Comparison of ENCODE assay signal across 24 cellular contexts in genomic region chr9:77887660-77888059, GRCh38.
"Had no signal": no experiment of that assay in that cellular context is flagged by ENCODE, and none has a peak within 500 bp of the region (broad histone marks: within the 10 kb centered on the region; RNA-seq: fewer than 3 reads in every experiment).

No MANE protein-coding gene starts in this region.

- H3K9me3 Mint-ChIP-seq: naive thymus-derived CD8-positive, alpha-beta T cell; nephron; neural crest cell; stimulated activated naive B cell treated with anti-CD40 and anti-IgM and Interleukin-4, amounts not matched to agents 10 μg/mL and 1 μg/mL and 100 μg/mL, for 72 hours had no signal

- H3K4me3 ChIP-seq: hepatocyte, left ventricle myocardium inferior, lung, psoas muscle, right lobe of liver, stomach, testis, thyroid gland, transverse colon, upper lobe of left lung, vagina had no signal

- H3K36me3 Mint-ChIP-seq: stimulated activated naive B cell treated with anti-CD40 and anti-IgM and Interleukin-4, amounts not matched to agents 10 μg/mL and 1 μg/mL and 100 μg/mL, for 72 hours had no signal

- H3K4me1 ChIP-seq: parathyroid adenoma, testis had no signal

- H3K27me3 Mint-ChIP-seq: naive thymus-derived CD8-positive, alpha-beta T cell; stimulated activated naive B cell treated with anti-CD40 and anti-IgM and Interleukin-4, amounts not matched to agents 10 μg/mL and 1 μg/mL and 100 μg/mL, for 72 hours had no signal

- DNase-seq: islet precursor cell; left ventricle myocardium inferior; naive thymus-derived CD8-positive, alpha-beta T cell; occipital lobe; psoas muscle; right lobe of liver; stimulated activated CD4-positive, alpha-beta T cell treated with anti-CD3 and anti-CD28 coated beads, Interleukin-12 subunit alpha, Interleukin-12 subunit beta, amount 100 ng/mL, for 4 hours; stimulated activated CD4-positive, alpha-beta T cell treated with anti-CD3 and anti-CD28 coated beads, Interleukin-15, amount 100 ng/mL, for 24 hours; stimulated activated CD4-positive, alpha-beta T cell treated with anti-CD3 and anti-CD28 coated beads, Interleukin-2, amount 100 ng/mL, for 24 hours; stimulated activated CD4-positive, alpha-beta T cell treated with anti-CD3 and anti-CD28 coated beads, Interleukin-4, amount 100 ng/mL, for 1 hour; stimulated activated naive B cell treated with anti-CD40 and anti-IgM and Interleukin-4, amounts not matched to agents 10 μg/mL and 1 μg/mL and 100 μg/mL, for 72 hours; stimulated activated naive CD8-positive, alpha-beta T cell treated with anti-CD3 and anti-CD28 coated beads, Interleukin-15, Interleukin-2, amounts not matched to agents 100 U/mL and 50 U/mL, for 24 hours; stomach; testis; thyroid gland; transverse colon; upper lobe of left lung had no signal

- H3K79me2 ChIP-seq: parathyroid adenoma had no signal

- H3K36me3 ChIP-seq: left ventricle myocardium inferior, right lobe of liver, thyroid gland, transverse colon, upper lobe of left lung, vagina had no signal

- H3K27ac Mint-ChIP-seq: naive thymus-derived CD8-positive, alpha-beta T cell; nephron; stimulated activated naive B cell treated with anti-CD40 and anti-IgM and Interleukin-4, amounts not matched to agents 10 μg/mL and 1 μg/mL and 100 μg/mL, for 72 hours had no signal

- H3K4me2 ChIP-seq: hepatocyte had no signal

- H3K27me3 ChIP-seq: hepatocyte, neutrophil, right lobe of liver, stomach, testis, thyroid gland, transverse colon, upper lobe of left lung, vagina had no signal

- H3K4me3 Mint-ChIP-seq: naive thymus-derived CD8-positive, alpha-beta T cell; nephron; neural crest cell; stimulated activated naive B cell treated with anti-CD40 and anti-IgM and Interleukin-4, amounts not matched to agents 10 μg/mL and 1 μg/mL and 100 μg/mL, for 72 hours had no signal

- ATAC-seq: naive thymus-derived CD8-positive, alpha-beta T cell; psoas muscle; right lobe of liver; stimulated activated naive B cell treated with anti-CD40 and anti-IgM and Interleukin-4, amounts not matched to agents 10 μg/mL and 1 μg/mL and 100 μg/mL, for 72 hours; stimulated activated naive CD8-positive, alpha-beta T cell treated with anti-CD3 and anti-CD28 coated beads, Interleukin-15, Interleukin-2, amounts not matched to agents 100 U/mL and 50 U/mL, for 24 hours had no signal

- H3K27ac ChIP-seq: hepatocyte, left ventricle myocardium inferior, neutrophil, parathyroid adenoma, psoas muscle, right lobe of liver, testis, thyroid gland, transverse colon, upper lobe of left lung, vagina had no signal

- H3K9ac ChIP-seq: parathyroid adenoma had no signal
